9 cellular contexts compared by ENCODE assay signal in genomic region chr10:52965938-52966401, GRCh38.
A peak's percentile ranks its signal among the peaks of the same experiment; 100 is the strongest.
DNase-seq lines count a peak whose midpoint lies in the region; ATAC-seq lines count a peak whose summit lies in the region.
"Had no signal": no experiment of that assay in that cellular context is flagged by ENCODE, and none has a peak within 500 bp of the region (broad histone marks: within the 10 kb centered on the region; RNA-seq: fewer than 3 reads in every experiment).

No MANE protein-coding gene starts in this region.

- ATAC-seq in GM18873 (IDR thresholded peaks at IDR 0.05; ENCODE audit: low FRiP score, unreplicated experiment) (peak; percentile 99), HG02571 (IDR thresholded peaks at IDR 0.05; ENCODE audit: unreplicated experiment) (peak; percentile 98), HG03571 (IDR thresholded peaks at IDR 0.05; ENCODE audit: unreplicated experiment) (peak; percentile 98)

- intact Hi-C loops in cardiac septum (cut with DNase I) = no loop called here

- DNase-seq in medulla oblongata (ENCODE audit: extremely low spot score) (peak; percentile 9), cardiac septum (ENCODE audit: low spot score) (no peak), DMS53 (lab: John Stamatoyannopoulos, UW) (no peak)
- no peak for DNase-seq in activated CD8-positive, alpha-beta memory T cell treated with anti-CD3 and anti-CD28 coated beads for 24 hours
- no peak for DNase-seq in activated CD8-positive, alpha-beta memory T cell treated with anti-CD3 and anti-CD28 coated beads, Interleukin-2, amount 50 U/mL, for 48 hours
- DNase-seq: NCI-H1694 treated with DMSO at 0.1 percent for 48 hours had no signal
